In the genomic region with DNA sequence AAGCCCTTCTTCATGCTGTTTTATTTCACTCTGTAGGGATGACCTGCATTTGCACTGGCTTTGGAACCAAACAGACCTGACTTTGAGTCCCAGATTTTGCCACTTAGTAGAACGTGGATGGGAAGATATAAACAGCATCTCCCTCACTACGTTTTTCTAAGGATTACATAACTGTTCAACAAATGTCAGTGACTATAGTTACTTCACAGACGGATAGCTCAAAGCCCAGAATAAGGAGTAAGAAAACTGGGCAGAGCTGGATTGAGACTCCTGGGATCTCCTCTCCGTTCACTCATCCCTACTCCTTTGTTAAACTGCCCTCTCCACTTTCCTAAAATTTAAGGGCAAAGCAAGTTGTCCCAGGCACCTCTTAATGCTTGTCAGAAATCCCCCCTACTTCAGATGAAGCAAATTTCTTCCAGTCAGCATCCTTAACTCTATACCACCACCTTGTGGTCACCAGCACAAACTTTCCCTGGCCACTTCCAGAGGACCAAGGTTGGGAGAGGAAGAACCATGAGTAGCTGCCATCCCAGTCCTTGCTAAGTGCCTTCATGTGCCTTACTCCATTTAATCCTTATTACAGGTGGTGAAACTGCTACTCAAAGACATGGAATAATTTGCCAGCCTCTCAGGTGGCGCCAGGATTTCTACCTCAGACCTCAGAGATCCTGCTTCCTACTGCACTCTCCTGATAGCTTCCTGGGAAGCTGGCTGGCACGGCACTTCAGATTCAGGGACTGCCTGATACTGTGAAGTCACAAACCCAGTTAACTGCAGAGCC, we compare ENCODE assay signal across 1 cellular context.
TF ChIP-seq lines count a peak whose summit lies in the region.

No MANE protein-coding gene starts in this region.

TF ChIP-seq in endothelial cell of umbilical vein, 7 proteins besides CTCF, POLR2A, EP300 and RAD21 (continued from another document):
- TF ChIP-seq FOS (IDR thresholded peaks at IDR 0.05; ENCODE audit: borderline replicate concordance, insufficient read depth, low read length), result no peak
- no peak for TF ChIP-seq GATA2 (IDR thresholded peaks at IDR 0.05; ENCODE audit: insufficient read depth, insufficient read length, low read depth, low read length)
- TF ChIP-seq EZH2 (IDR thresholded peaks at IDR 0.05; ENCODE audit: borderline replicate concordance, low read depth, low read length, severe bottlenecking), result no peak
- TF ChIP-seq MYC (IDR thresholded peaks at IDR 0.05; ENCODE audit: low read depth, low read length), result no peak
- no peak for TF ChIP-seq JUN (IDR thresholded peaks at IDR 0.05; ENCODE audit: borderline replicate concordance, insufficient read depth, insufficient read length, low read depth)
